ENCODE assay signal across 38 cellular contexts in genomic region chr11:79011357-79011756, GRCh38.
"Had no signal": no experiment of that assay in that cellular context is flagged by ENCODE, and none has a peak within 500 bp of the region (broad histone marks: within the 10 kb centered on the region; RNA-seq: fewer than 3 reads in every experiment).

No MANE protein-coding gene starts in this region.

- ATAC-seq: activated naive CD4-positive, alpha-beta T cell treated with anti-CD3 and anti-CD28 coated beads, Interleukin-2, amount 50 U/mL, for 72 hours; activated naive CD8-positive, alpha-beta T cell treated with anti-CD3 and anti-CD28 coated beads, Interleukin-2, amount 50 U/mL, for 24 hours; activated T-cell treated with anti-CD3 and anti-CD28 coated beads, Interleukin-2, amount 50 U/mL, for 4 hours; activated T-cell treated with anti-CD3 and anti-CD28 coated beads, Interleukin-2, amount 50 U/mL, for 72 hours; activated T-helper 17 cell treated with anti-CD3 and anti-CD28 coated beads, Interleukin-2, amount 50 U/mL, for 72 hours; body of pancreas had no signal

- H3K4me1 ChIP-seq: adrenal gland, ascending aorta, body of pancreas, breast epithelium had no signal

- H3K4me3 Mint-ChIP-seq: activated naive CD4-positive, alpha-beta T cell treated with anti-CD3 and anti-CD28 coated beads for 36 hours; activated naive CD4-positive, alpha-beta T cell treated with anti-CD3 and anti-CD28 coated beads, Interleukin-2, amount 10 ng/mL, durations not matched to agents 7 days and 5 days; activated naive CD4-positive, alpha-beta T cell treated with anti-CD3 and anti-CD28 coated beads, Interleukin-2, amount 50 U/mL, for 24 hours; activated naive CD8-positive, alpha-beta T cell; activated naive CD8-positive, alpha-beta T cell treated with anti-CD3 and anti-CD28 coated beads for 36 hours; activated naive CD8-positive, alpha-beta T cell treated with anti-CD3 and anti-CD28 coated beads, Interleukin-2, amount 10 ng/mL, durations not matched to agents 7 days and 5 days; activated naive CD8-positive, alpha-beta T cell treated with anti-CD3 and anti-CD28 coated beads, Interleukin-2, amount 50 U/mL, for 24 hours; activated T-cell treated with anti-CD3 and anti-CD28 coated beads, Interleukin-2, amount 50 U/mL, for 24 hours; activated T-cell treated with anti-CD3 and anti-CD28 coated beads, Interleukin-2, amount 50 U/mL, for 4 hours; activated T-cell treated with anti-CD3 and anti-CD28 coated beads, Interleukin-2, amount 50 U/mL, for 72 hours; activated T-helper 1 cell treated with anti-CD3 and anti-CD28 coated beads, Interleukin-12 subunit alpha, Interleukin-12 subunit beta, Interleukin-2, Interleukin-4 antibody, amounts not matched to agents 30 ng/mL and 10 ng/mL and 1 ng/mL, durations not matched to agents 14 hours and 24 hours and 36 hours; activated T-helper 17 cell treated with anti-CD3 and anti-CD28 coated beads, Interleukin-2, amount 50 U/mL, for 72 hours; brain; central memory CD8-positive, alpha-beta T cell had no signal

- H3K9me3 Mint-ChIP-seq: activated naive CD4-positive, alpha-beta T cell treated with anti-CD3 and anti-CD28 coated beads for 36 hours; activated naive CD4-positive, alpha-beta T cell treated with anti-CD3 and anti-CD28 coated beads, Interleukin-2, amount 10 ng/mL, durations not matched to agents 7 days and 5 days; activated naive CD4-positive, alpha-beta T cell treated with anti-CD3 and anti-CD28 coated beads, Interleukin-2, amount 50 U/mL, for 24 hours; activated naive CD8-positive, alpha-beta T cell treated with anti-CD3 and anti-CD28 coated beads, Interleukin-2, amount 10 ng/mL, durations not matched to agents 7 days and 5 days; activated naive CD8-positive, alpha-beta T cell treated with anti-CD3 and anti-CD28 coated beads, Interleukin-2, amount 50 U/mL, for 24 hours; activated T-cell treated with anti-CD3 and anti-CD28 coated beads, Interleukin-2, amount 50 U/mL, for 24 hours; activated T-cell treated with anti-CD3 and anti-CD28 coated beads, Interleukin-2, amount 50 U/mL, for 4 hours; activated T-helper 2 cell treated with anti-CD3 and anti-CD28 coated beads, Interferon-gamma antibody, Interleukin-2, Interleukin-4, amounts not matched to agents 10 μg/mL and 5 μg/mL and 100 μg/mL, durations not matched to agents 14 hours and 24 hours and 36 hours had no signal

- H3K27me3 ChIP-seq: adrenal gland, ascending aorta, body of pancreas, brain microvascular endothelial cell, breast epithelium, cardiac muscle cell had no signal

- DNase-seq: activated effector memory CD4-positive, alpha-beta T cell treated with anti-CD3 and anti-CD28 coated beads, Interleukin-2, amount 50 U/mL, for 16 hours; activated effector memory CD4-positive, alpha-beta T cell treated with Interleukin-2 at 50 U/mL for 16 hours; activated gamma-delta T cell; activated gamma-delta T cell treated with Interleukin-2 at 50 U/mL for 16 hours; activated naive CD4-positive, alpha-beta T cell; activated naive CD4-positive, alpha-beta T cell treated with anti-CD3 and anti-CD28 coated beads for 36 hours; activated naive CD4-positive, alpha-beta T cell treated with anti-CD3 and anti-CD28 coated beads, Interleukin-2, amount 10 ng/mL, durations not matched to agents 7 days and 5 days; activated naive CD4-positive, alpha-beta T cell treated with anti-CD3 and anti-CD28 coated beads, Interleukin-2, amount 50 U/mL, for 16 hours; activated naive CD4-positive, alpha-beta T cell treated with Interleukin-2 at 50 U/mL for 16 hours; activated naive CD8-positive, alpha-beta T cell treated with anti-CD3 and anti-CD28 coated beads for 36 hours; activated naive CD8-positive, alpha-beta T cell treated with anti-CD3 and anti-CD28 coated beads, Interleukin-2, amount 10 ng/mL, durations not matched to agents 7 days and 5 days; activated naive CD8-positive, alpha-beta T cell treated with anti-CD3 and anti-CD28 coated beads, Interleukin-2, amount 50 U/mL, for 24 hours; activated T-cell treated with anti-CD3 and anti-CD28 coated beads, Interleukin-2, amount 50 U/mL, for 1 hour; activated T-cell treated with anti-CD3 and anti-CD28 coated beads, Interleukin-2, amount 50 U/mL, for 24 hours; activated T-cell treated with anti-CD3 and anti-CD28 coated beads, Interleukin-2, amount 50 U/mL, for 4 hours; activated T-cell treated with anti-CD3 and anti-CD28 coated beads, Interleukin-2, amount 50 U/mL, for 48 hours; activated T-cell treated with anti-CD3 and anti-CD28 coated beads, Interleukin-2, amount 50 U/mL, for 72 hours; adrenal gland; amniotic stem cell; amygdala; anterior cingulate cortex; aorta; body of pancreas; brain microvascular endothelial cell; caudate nucleus; central memory CD4-positive, alpha-beta T cell; cerebellar nuclear complex had no signal

- H3K36me3 ChIP-seq: adrenal gland, ascending aorta, brain microvascular endothelial cell, breast epithelium, cardiac muscle cell had no signal

- H3K9me3 ChIP-seq: adrenal gland, ascending aorta, body of pancreas, breast epithelium had no signal

- H3K4me3 ChIP-seq: adrenal gland, ascending aorta, body of pancreas, breast epithelium, cardiac muscle cell had no signal

- H3K36me3 Mint-ChIP-seq: activated naive CD4-positive, alpha-beta T cell treated with anti-CD3 and anti-CD28 coated beads, Interleukin-2, amount 10 ng/mL, durations not matched to agents 7 days and 5 days; activated naive CD4-positive, alpha-beta T cell treated with anti-CD3 and anti-CD28 coated beads, Interleukin-2, amount 50 U/mL, for 24 hours; activated naive CD4-positive, alpha-beta T cell treated with anti-CD3 and anti-CD28 coated beads, Interleukin-2, amount 50 U/mL, for 72 hours; activated naive CD8-positive, alpha-beta T cell; activated naive CD8-positive, alpha-beta T cell treated with anti-CD3 and anti-CD28 coated beads for 36 hours; activated naive CD8-positive, alpha-beta T cell treated with anti-CD3 and anti-CD28 coated beads, Interleukin-2, amount 10 ng/mL, durations not matched to agents 7 days and 5 days had no signal

- H3K4me1 Mint-ChIP-seq: activated naive CD4-positive, alpha-beta T cell treated with anti-CD3 and anti-CD28 coated beads, Interleukin-2, amount 10 ng/mL, durations not matched to agents 7 days and 5 days; activated naive CD4-positive, alpha-beta T cell treated with anti-CD3 and anti-CD28 coated beads, Interleukin-2, amount 50 U/mL, for 24 hours; activated naive CD8-positive, alpha-beta T cell treated with anti-CD3 and anti-CD28 coated beads for 36 hours; activated naive CD8-positive, alpha-beta T cell treated with anti-CD3 and anti-CD28 coated beads, Interleukin-2, amount 10 ng/mL, durations not matched to agents 7 days and 5 days; activated naive CD8-positive, alpha-beta T cell treated with anti-CD3 and anti-CD28 coated beads, Interleukin-2, amount 50 U/mL, for 24 hours; activated T-helper 17 cell treated with anti-CD3 and anti-CD28 coated beads, Interleukin-2, amount 50 U/mL, for 72 hours; brain; central memory CD8-positive, alpha-beta T cell had no signal

- H3K27ac Mint-ChIP-seq: activated naive CD4-positive, alpha-beta T cell treated with anti-CD3 and anti-CD28 coated beads for 36 hours; activated naive CD4-positive, alpha-beta T cell treated with anti-CD3 and anti-CD28 coated beads, Interleukin-2, amount 10 ng/mL, durations not matched to agents 7 days and 5 days; activated naive CD4-positive, alpha-beta T cell treated with anti-CD3 and anti-CD28 coated beads, Interleukin-2, amount 50 U/mL, for 24 hours; activated naive CD4-positive, alpha-beta T cell treated with anti-CD3 and anti-CD28 coated beads, Interleukin-2, amount 50 U/mL, for 72 hours; activated naive CD8-positive, alpha-beta T cell; activated naive CD8-positive, alpha-beta T cell treated with anti-CD3 and anti-CD28 coated beads for 36 hours; activated naive CD8-positive, alpha-beta T cell treated with anti-CD3 and anti-CD28 coated beads, Interleukin-2, amount 10 ng/mL, durations not matched to agents 7 days and 5 days; activated naive CD8-positive, alpha-beta T cell treated with anti-CD3 and anti-CD28 coated beads, Interleukin-2, amount 50 U/mL, for 24 hours; activated T-cell treated with anti-CD3 and anti-CD28 coated beads, Interleukin-2, amount 50 U/mL, for 24 hours; activated T-cell treated with anti-CD3 and anti-CD28 coated beads, Interleukin-2, amount 50 U/mL, for 72 hours; activated T-helper 1 cell treated with anti-CD3 and anti-CD28 coated beads, Interleukin-12 subunit alpha, Interleukin-12 subunit beta, Interleukin-2, Interleukin-4 antibody, amounts not matched to agents 30 ng/mL and 10 ng/mL and 1 ng/mL, durations not matched to agents 14 hours and 24 hours and 36 hours; activated T-helper 17 cell treated with anti-CD3 and anti-CD28 coated beads, Interleukin-2, amount 50 U/mL, for 72 hours; activated T-helper 2 cell treated with anti-CD3 and anti-CD28 coated beads, Interferon-gamma antibody, Interleukin-2, Interleukin-4, amounts not matched to agents 10 μg/mL and 5 μg/mL and 100 μg/mL, durations not matched to agents 14 hours and 24 hours and 36 hours; brain had no signal

- H3K27ac ChIP-seq: adrenal gland, ascending aorta, body of pancreas, brain microvascular endothelial cell, breast epithelium, cardiac muscle cell had no signal

- H3K27me3 Mint-ChIP-seq: activated naive CD4-positive, alpha-beta T cell treated with anti-CD3 and anti-CD28 coated beads, Interleukin-2, amount 10 ng/mL, durations not matched to agents 7 days and 5 days; brain had no signal
